Comparison of ENCODE assay signal across 13 cellular contexts in genomic region chr5:109803854-109804253, GRCh38.
"Had no signal": no experiment of that assay in that cellular context is flagged by ENCODE, and none has a peak within 500 bp of the region (broad histone marks: within the 10 kb centered on the region; RNA-seq: fewer than 3 reads in every experiment).

No MANE protein-coding gene starts in this region.

- H3K4me3 Mint-ChIP-seq: activated naive CD4-positive, alpha-beta T cell treated with anti-CD3 and anti-CD28 coated beads for 36 hours; T-helper 17 cell; WTC11 had no signal

- H3K27ac ChIP-seq: epithelial cell of prostate had no signal

- FAIRE-seq: astrocyte had no signal

- H3K9me3 Mint-ChIP-seq: activated naive CD4-positive, alpha-beta T cell treated with anti-CD3 and anti-CD28 coated beads for 36 hours had no signal

- ATAC-seq: right cardiac atrium, T-helper 17 cell, WTC11 had no signal

- H3K27me3 Mint-ChIP-seq: T-helper 17 cell had no signal

- DNase-seq: activated CD4-positive, alpha-beta T cell treated with anti-CD3 and anti-CD28 coated beads for 48 hours; activated CD8-positive, alpha-beta memory T cell treated with anti-CD3 and anti-CD28 coated beads for 24 hours; activated naive CD4-positive, alpha-beta T cell treated with anti-CD3 and anti-CD28 coated beads for 36 hours; cortex of kidney; effector memory CD4-positive, alpha-beta T cell; posterior cingulate gyrus; right cardiac atrium; stimulated activated CD4-positive, alpha-beta T cell treated with anti-CD3 and anti-CD28 coated beads, Interleukin-2, amount 100 ng/mL, for 24 hours; stimulated activated naive CD4-positive, alpha-beta T cell treated with Interleukin-2 at 50 U/mL for 16 hours; T-helper 17 cell had no signal

- H3K27ac Mint-ChIP-seq: activated naive CD4-positive, alpha-beta T cell treated with anti-CD3 and anti-CD28 coated beads for 36 hours; T-helper 17 cell; WTC11 had no signal
